8 cellular contexts compared by ENCODE assay signal in the genomic region with DNA sequence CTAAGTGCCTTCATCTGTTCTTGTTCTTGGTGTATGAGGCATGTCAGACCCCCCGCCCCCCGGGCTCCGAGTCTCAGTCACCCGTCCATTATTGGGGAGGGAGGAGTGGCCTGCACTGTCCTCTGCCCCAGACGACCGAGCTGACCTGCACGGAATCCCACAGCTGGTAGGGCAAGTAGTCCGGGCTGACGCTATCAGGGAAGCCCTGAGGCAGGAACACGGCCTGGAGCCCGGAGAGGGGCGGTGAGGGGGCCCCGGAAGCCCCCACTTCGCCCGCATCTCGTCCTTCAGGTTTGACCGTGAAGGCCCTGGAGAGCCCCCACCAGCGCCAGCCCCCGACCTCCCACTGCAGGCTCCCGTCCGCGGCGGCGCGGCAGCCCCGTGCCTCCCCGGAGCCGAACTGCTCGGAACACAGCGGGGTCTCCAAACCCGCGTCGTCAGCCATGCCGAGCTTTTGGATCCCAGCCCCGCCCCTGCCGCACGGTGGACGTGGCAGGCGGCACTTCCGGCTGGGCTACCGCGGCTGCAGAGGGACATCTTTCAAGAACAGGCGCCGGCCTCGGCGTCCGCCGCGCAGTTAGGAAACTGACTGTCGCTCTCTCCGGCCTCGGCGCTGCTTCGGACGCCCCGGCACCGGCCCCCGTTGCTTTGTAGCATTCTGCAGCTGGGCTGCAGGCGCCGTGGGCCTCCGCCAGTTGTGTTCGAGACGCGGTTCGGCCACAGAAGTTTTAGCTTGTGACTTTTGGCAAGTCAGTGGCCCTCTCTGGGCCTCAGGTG. TPM values are rescaled to one million over a fixed set of nuclear protein-coding genes. Genes with fewer than 3 reads are reported as not detected.
A peak's percentile ranks its signal among the peaks of the same experiment; 100 is the strongest.
DNase-seq lines count a peak whose midpoint lies in the region; ATAC-seq, FAIRE-seq and TF ChIP-seq lines count a peak whose summit lies in the region.

A gene (minus strand): TSS at position 463 of the 777 bp plus-strand sequence. CDS start 18 bp downstream, at position 445.

- peak within 1 kb of the TSS; percentile 83 to 100 for H3K4me3 ChIP-seq in right atrium auricular region

- no peaks in the 10 kb centered on the region for H3K27me3 ChIP-seq in right atrium auricular region

- H3K9me3 ChIP-seq in T-helper 17 cell (ENCODE audit: control insufficient read depth, low read length, poor library complexity, severe bottlenecking) (no peaks in the 10 kb centered on the region), right atrium auricular region (no peaks in the 10 kb centered on the region)

- TF ChIP-seq CTCF in GM13976 (IDR thresholded peaks at IDR 0.05; ENCODE audit: borderline replicate concordance, control extremely low read depth, extremely low read depth, insufficient read depth, missing control alignments) (no peak), right atrium auricular region (IDR thresholded peaks at IDR 0.05) (no peak)

- H3K27ac ChIP-seq in right atrium auricular region, result peak within 1 kb of the TSS; percentile 92 to 98

- in situ Hi-C loops in GM13976 (cut with MboI; ENCODE audit: low sequenced_read_pairs, unreplicated experiment), result loop anchor here (25.0 kb wide), 1 partner anchor 204 kb away; a partner anchor contains a TSS

- peak; percentile 63 for FAIRE-seq in urothelium cell line (lab: Jason Lieb, UNC)

- H3K36me3 Mint-ChIP-seq in T-helper 17 cell (ENCODE audit: low read depth), result peaks cover 4% of the 10 kb centered on the region

- H3K4me1 Mint-ChIP-seq in T-helper 17 cell, result peaks cover 27% of the 10 kb centered on the region

- DNase-seq in GM13976 (ENCODE audit: low spot score) (peak; percentile 93), NCI-H1417 (lab: John Stamatoyannopoulos, UW) (peak; percentile 78 to 92 (median 87)), T-helper 17 cell (peak; percentile 53 to 65 (median 65)), amygdala (lab: John Stamatoyannopoulos, UW) (peak; percentile 44 to 93 (median 81)), right atrium auricular region (ENCODE audit: low spot score) (peak; percentile 91), pulmonary artery endothelial cell (ENCODE audit: low read depth, low spot score) (peak; percentile 60), urothelium cell line (ENCODE audit: low spot score) (peak; percentile 85)

- H3K4me3 Mint-ChIP-seq in T-helper 17 cell, result peak within 1 kb of the TSS; percentile 95

- peaks cover 0 to 51% of the 10 kb centered on the region in 2 donors for H3K4me1 ChIP-seq in right atrium auricular region

- H3K27ac Mint-ChIP-seq in T-helper 17 cell, result peak within 1 kb of the TSS; percentile 94

- no peaks in the 10 kb centered on the region for H3K27me3 Mint-ChIP-seq in T-helper 17 cell

- no peaks in the 10 kb centered on the region for H3K36me3 ChIP-seq in right atrium auricular region

- peak; percentile 93 for ATAC-seq in HG02759 (IDR thresholded peaks at IDR 0.05; ENCODE audit: unreplicated experiment)
- ATAC-seq in T-helper 17 cell, result peak; percentile 89

RNA-seq across cellular contexts. Expression of the gene that starts here (rescaled TPM):
- 10 to 100 TPM; 56.7 to 60.7 TPM for total RNA-seq in T-helper 17 cell
- 10 to 100 TPM; 33.3 TPM for total RNA-seq in right atrium auricular region
- total RNA-seq in pulmonary artery endothelial cell, result 25.0 and 28.2 TPM in 2 replicates

Comparison
In these comparisons a context has a peak if more than half of its experiments do, and no peak if none do; other contexts are left out.
1. Peak in every context shown above with its lines: DNase-seq, ATAC-seq, H3K4me3 ChIP-seq and H3K27ac ChIP-seq.